In genomic region chr1:26129778-26130177, GRCh38 we compare ENCODE assay signal across 10 cellular contexts. TPM values are rescaled to one million over a fixed set of nuclear protein-coding genes. Genes with fewer than 3 reads are reported as not detected.
"Had no signal": no experiment of that assay in that cellular context is flagged by ENCODE, and none has a peak within 500 bp of the region (broad histone marks: within the 10 kb centered on the region; RNA-seq: fewer than 3 reads in every experiment).

No MANE protein-coding gene starts in this region.

- H3K27ac ChIP-seq: HL-60 had no signal

- ATAC-seq: GM23338, HepG2 had no signal

- DNase-seq: H9, HCEC 1CT, HFFc6, KG1 had no signal

- H3K4me3 ChIP-seq: GM23338 had no signal

- H3K4me2 ChIP-seq: GM23338 had no signal

RNA-seq across cellular contexts. Expression of gene FAM110D, which starts 29.1 kb away (rescaled TPM):
- total RNA-seq: HepG2, HFFc6 had no signal
- polyA plus RNA-seq: HepG2, IgD-negative memory B cell had no signal

RNA-seq across cellular contexts. Expression of gene C1orf232, which starts 39.0 kb away (rescaled TPM):
- total RNA-seq: GM23338, H1, H9, HepG2, HFFc6, HT1080 had no signal
- polyA plus RNA-seq: GM23338, H1, HepG2, IgD-negative memory B cell had no signal

RNA-seq across cellular contexts. Expression of gene ZNF593OS, which starts 41.9 kb away (rescaled TPM):
- total RNA-seq: GM23338, H1, H9, HepG2, HFFc6, HT1080 had no signal
- polyA plus RNA-seq: H1, HepG2 had no signal
